In the genomic region with DNA sequence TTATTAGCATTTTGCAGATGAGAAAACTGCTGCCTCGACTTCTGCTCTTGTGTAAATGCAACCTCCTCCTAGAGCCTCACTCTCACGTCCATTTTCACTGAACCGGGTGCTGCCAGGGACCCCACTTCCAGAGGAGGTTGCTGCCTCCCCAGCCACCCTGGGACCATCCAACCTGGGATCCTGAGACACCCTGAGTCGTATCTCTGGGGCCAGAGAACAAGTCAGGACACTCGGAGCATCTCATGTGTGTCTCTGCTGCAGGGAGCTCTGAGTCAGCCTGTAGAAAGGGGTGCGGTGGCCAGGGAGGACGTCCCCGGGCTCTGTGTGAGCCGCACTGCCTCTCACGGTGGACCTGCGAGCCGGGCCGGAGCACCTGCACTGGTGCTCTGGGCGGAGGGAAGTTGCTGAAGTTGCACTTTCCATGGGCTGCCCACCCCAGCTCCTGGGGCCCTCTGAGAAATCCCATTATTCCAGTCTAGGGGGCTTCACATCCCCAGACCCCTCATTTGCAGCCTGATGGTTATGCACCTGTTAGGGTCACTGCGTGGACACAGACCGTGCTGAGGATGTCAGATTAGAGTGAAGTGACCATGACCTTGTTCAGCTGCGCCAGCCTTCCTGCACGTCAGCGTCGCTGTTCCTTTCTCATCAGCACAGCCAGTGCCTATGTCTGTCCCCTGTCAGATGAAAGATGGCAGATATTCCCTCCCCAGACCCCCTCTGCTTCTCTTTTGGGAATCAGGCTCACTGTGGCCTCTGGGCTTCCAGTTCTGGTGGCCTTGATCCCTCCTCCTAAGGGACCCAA, we compare ENCODE assay signal across 1 cellular context.
TF ChIP-seq lines count a peak whose summit lies in the region.

No MANE protein-coding gene starts in this region.

TF ChIP-seq in WTC11, 78 proteins besides CTCF, POLR2A, EP300 and RAD21 (continued from another document):
- TF ChIP-seq, protein P1, sequence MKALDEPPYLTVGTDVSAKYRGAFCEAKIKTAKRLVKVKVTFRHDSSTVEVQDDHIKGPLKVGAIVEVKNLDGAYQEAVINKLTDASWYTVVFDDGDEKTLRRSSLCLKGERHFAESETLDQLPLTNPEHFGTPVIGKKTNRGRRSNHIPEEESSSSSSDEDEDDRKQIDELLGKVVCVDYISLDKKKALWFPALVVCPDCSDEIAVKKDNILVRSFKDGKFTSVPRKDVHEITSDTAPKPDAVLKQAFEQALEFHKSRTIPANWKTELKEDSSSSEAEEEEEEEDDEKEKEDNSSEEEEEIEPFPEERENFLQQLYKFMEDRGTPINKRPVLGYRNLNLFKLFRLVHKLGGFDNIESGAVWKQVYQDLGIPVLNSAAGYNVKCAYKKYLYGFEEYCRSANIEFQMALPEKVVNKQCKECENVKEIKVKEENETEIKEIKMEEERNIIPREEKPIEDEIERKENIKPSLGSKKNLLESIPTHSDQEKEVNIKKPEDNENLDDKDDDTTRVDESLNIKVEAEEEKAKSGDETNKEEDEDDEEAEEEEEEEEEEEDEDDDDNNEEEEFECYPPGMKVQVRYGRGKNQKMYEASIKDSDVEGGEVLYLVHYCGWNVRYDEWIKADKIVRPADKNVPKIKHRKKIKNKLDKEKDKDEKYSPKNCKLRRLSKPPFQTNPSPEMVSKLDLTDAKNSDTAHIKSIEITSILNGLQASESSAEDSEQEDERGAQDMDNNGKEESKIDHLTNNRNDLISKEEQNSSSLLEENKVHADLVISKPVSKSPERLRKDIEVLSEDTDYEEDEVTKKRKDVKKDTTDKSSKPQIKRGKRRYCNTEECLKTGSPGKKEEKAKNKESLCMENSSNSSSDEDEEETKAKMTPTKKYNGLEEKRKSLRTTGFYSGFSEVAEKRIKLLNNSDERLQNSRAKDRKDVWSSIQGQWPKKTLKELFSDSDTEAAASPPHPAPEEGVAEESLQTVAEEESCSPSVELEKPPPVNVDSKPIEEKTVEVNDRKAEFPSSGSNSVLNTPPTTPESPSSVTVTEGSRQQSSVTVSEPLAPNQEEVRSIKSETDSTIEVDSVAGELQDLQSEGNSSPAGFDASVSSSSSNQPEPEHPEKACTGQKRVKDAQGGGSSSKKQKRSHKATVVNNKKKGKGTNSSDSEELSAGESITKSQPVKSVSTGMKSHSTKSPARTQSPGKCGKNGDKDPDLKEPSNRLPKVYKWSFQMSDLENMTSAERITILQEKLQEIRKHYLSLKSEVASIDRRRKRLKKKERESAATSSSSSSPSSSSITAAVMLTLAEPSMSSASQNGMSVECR (CRISPR knock-in tag; IDR thresholded peaks at IDR 0.05; ENCODE audit: borderline replicate concordance): no peak
- no peak for TF ChIP-seq ZNF121 (CRISPR knock-in tag; IDR thresholded peaks at IDR 0.05)
- TF ChIP-seq, protein P2, sequence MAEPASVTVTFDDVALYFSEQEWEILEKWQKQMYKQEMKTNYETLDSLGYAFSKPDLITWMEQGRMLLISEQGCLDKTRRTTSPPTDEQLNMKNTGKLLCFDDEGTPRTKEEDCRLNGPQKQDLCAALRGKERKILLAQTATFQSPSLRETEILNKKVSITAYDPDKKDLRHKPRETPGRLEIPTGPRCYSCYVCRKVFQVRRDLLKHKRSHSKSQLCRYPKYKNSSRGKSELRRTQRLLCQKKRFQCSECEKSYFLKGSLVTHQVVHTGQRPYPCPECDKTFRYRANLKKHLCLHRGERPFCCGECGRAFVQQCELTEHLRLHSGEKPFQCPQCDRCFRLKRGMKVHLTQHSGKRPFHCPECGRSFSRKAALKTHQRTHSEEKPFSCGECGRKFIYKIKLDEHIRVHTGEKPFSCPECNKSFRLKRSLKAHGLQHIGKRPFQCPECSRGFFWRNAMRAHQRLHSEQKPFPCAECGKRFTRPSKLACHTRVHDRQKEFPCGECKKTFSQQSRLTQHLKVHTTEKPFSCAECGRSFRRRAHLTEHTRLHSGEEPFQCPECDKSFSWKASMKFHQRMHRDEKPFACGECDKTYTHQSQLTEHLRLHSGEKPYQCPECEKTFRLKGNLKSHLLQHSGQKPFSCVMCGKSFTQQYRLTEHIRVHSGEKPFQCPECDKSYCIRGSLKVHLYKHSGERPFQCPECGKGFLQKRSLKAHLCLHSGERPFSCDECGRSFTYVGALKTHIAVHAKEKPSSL (CRISPR knock-in tag; conservative IDR thresholded peaks at IDR 0.05): no peak
- TF ChIP-seq, protein P3, sequence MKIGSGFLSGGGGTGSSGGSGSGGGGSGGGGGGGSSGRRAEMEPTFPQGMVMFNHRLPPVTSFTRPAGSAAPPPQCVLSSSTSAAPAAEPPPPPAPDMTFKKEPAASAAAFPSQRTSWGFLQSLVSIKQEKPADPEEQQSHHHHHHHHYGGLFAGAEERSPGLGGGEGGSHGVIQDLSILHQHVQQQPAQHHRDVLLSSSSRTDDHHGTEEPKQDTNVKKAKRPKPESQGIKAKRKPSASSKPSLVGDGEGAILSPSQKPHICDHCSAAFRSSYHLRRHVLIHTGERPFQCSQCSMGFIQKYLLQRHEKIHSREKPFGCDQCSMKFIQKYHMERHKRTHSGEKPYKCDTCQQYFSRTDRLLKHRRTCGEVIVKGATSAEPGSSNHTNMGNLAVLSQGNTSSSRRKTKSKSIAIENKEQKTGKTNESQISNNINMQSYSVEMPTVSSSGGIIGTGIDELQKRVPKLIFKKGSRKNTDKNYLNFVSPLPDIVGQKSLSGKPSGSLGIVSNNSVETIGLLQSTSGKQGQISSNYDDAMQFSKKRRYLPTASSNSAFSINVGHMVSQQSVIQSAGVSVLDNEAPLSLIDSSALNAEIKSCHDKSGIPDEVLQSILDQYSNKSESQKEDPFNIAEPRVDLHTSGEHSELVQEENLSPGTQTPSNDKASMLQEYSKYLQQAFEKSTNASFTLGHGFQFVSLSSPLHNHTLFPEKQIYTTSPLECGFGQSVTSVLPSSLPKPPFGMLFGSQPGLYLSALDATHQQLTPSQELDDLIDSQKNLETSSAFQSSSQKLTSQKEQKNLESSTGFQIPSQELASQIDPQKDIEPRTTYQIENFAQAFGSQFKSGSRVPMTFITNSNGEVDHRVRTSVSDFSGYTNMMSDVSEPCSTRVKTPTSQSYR (CRISPR knock-in tag; IDR thresholded peaks at IDR 0.05): no peak
- no peak for TF ChIP-seq ESRRA (CRISPR knock-in tag; IDR thresholded peaks at IDR 0.05; ENCODE audit: borderline replicate concordance)
- no peak for TF ChIP-seq TEAD4 (CRISPR knock-in tag; IDR thresholded peaks at IDR 0.05)
- TF ChIP-seq EMX1 (CRISPR knock-in tag; IDR thresholded peaks at IDR 0.05): no peak
- TF ChIP-seq, protein P4, sequence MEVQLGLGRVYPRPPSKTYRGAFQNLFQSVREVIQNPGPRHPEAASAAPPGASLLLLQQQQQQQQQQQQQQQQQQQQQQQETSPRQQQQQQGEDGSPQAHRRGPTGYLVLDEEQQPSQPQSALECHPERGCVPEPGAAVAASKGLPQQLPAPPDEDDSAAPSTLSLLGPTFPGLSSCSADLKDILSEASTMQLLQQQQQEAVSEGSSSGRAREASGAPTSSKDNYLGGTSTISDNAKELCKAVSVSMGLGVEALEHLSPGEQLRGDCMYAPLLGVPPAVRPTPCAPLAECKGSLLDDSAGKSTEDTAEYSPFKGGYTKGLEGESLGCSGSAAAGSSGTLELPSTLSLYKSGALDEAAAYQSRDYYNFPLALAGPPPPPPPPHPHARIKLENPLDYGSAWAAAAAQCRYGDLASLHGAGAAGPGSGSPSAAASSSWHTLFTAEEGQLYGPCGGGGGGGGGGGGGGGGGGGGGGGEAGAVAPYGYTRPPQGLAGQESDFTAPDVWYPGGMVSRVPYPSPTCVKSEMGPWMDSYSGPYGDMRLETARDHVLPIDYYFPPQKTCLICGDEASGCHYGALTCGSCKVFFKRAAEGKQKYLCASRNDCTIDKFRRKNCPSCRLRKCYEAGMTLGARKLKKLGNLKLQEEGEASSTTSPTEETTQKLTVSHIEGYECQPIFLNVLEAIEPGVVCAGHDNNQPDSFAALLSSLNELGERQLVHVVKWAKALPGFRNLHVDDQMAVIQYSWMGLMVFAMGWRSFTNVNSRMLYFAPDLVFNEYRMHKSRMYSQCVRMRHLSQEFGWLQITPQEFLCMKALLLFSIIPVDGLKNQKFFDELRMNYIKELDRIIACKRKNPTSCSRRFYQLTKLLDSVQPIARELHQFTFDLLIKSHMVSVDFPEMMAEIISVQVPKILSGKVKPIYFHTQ (CRISPR knock-in tag; IDR thresholded peaks at IDR 0.05): no peak
- TF ChIP-seq, protein P5, sequence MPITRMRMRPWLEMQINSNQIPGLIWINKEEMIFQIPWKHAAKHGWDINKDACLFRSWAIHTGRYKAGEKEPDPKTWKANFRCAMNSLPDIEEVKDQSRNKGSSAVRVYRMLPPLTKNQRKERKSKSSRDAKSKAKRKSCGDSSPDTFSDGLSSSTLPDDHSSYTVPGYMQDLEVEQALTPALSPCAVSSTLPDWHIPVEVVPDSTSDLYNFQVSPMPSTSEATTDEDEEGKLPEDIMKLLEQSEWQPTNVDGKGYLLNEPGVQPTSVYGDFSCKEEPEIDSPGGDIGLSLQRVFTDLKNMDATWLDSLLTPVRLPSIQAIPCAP (CRISPR knock-in tag; IDR thresholded peaks at IDR 0.05): no peak
- TF ChIP-seq FOXP1 (CRISPR knock-in tag; IDR thresholded peaks at IDR 0.05; ENCODE audit: borderline replicate concordance): no peak
- TF ChIP-seq ZNF263 (CRISPR knock-in tag; IDR thresholded peaks at IDR 0.05; ENCODE audit: low read depth): no peak
TF ChIP-seq in WTC11: peak in this region for 0.
